ENCODE assay signal across 8 cellular contexts in the genomic region with DNA sequence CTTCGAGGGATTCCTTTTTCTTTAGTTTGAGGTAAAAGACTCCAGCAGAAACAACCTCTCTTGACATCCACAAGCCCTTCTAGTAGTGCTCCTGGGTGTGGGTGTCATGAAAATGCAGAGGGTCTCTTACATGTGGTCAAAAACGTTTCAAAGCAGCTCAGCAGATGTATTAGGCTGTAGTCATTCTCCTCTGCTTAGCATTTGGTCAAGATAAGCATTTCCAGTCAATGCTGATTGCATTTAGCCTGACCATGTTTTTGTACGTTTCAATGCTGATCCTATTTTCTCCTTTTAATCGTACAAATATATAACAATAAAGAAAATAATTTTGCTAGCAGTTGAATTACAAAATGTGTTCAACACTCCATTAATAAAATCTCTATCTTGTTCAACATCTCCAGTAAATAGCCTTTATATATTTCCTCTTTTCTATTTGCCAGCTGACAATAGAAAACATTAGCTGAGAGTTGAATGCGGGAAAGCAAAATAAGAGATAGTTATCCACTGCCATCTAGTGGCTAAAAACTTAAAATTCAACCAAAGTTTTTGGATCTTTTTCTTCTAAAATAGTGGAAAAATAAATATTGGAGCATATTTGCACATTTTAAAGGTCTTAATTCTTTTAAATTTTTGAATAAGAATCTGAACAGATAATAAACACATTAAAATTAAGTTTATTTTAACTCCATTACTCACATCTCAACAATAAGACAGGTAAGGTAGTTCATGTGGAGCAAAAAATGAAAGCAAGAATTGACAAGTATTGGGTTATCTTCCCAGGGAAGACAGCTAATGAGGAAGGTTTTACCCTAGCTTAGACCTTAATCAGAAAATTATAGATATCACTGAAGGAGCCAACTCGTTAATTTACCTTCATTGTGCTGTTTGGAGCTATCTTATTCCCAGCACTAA. TPM values are rescaled to one million over a fixed set of nuclear protein-coding genes. Genes with fewer than 3 reads are reported as not detected.
DNase-seq lines count a peak whose midpoint lies in the region; ATAC-seq, FAIRE-seq and TF ChIP-seq lines count a peak whose summit lies in the region.

No MANE protein-coding gene starts in this region.

- H3K4me1 Mint-ChIP-seq in osteocyte (ENCODE audit: unreplicated experiment): no peaks in the 10 kb centered on the region

- H2AK5ac ChIP-seq in H1 (ENCODE audit: low read depth, low read length): no peak overlapping the region

- no peaks in the 10 kb centered on the region for H3K9me3 Mint-ChIP-seq in osteocyte (ENCODE audit: unreplicated experiment)

- no peak overlapping the region for H3K18ac ChIP-seq in H1 (ENCODE audit: extremely low read depth, low read length)

- H3K27ac Mint-ChIP-seq in osteocyte (ENCODE audit: unreplicated experiment): no peak overlapping the region

- ATAC-seq in GM18867 (IDR thresholded peaks at IDR 0.05; ENCODE audit: unreplicated experiment): peak; percentile 48
- no peak for ATAC-seq in GM21737 (IDR thresholded peaks at IDR 0.05; ENCODE audit: unreplicated experiment)

- peaks cover 69% of the 10 kb centered on the region for H3K27me3 Mint-ChIP-seq in osteocyte (ENCODE audit: unreplicated experiment)

- H2BK15ac ChIP-seq in H1 (ENCODE audit: low read length): no peak overlapping the region

- H3K79me1 ChIP-seq in H1 (ENCODE audit: low read depth, low read length): no peaks in the 10 kb centered on the region

- H4K20me1 ChIP-seq in H1 (replicated peaks in 1 of 2; ENCODE audit: control insufficient read depth in 1 of 2, insufficient read depth in 2 of 2, low read length in 2 of 2): no peaks in the 10 kb centered on the region

- peak in 2 of 3 experiments; percentile 27 to 38; a peak in 2 of 4 replicates for TF ChIP-seq CTCF in H1 (IDR thresholded peaks at IDR 0.05; ENCODE audit: control extremely low read depth in 1 of 3, insufficient read depth in 1 of 3, low read depth in 1 of 3, low read length in 3 of 3)
- TF ChIP-seq CTCF in osteocyte (IDR thresholded peaks at IDR 0.05): peak; percentile 71

- no peak overlapping the region for H3K4ac ChIP-seq in H1 (replicated peaks; ENCODE audit: insufficient read length, low read depth, low read length)

- POLR2A ChIA-PET in H1 (lab: Charles Lee; ENCODE audit: partially characterized antibody): no interaction called here

- no peaks in the 10 kb centered on the region for H3K27me3 ChIP-seq in H1 (replicated peaks in 1 of 4; ENCODE audit: control insufficient read depth in 3 of 4, extremely low read depth in 1 of 4, insufficient read depth in 3 of 4, low read length in 3 of 4)

- no peak overlapping the region for H3K14ac ChIP-seq in H1 (ENCODE audit: insufficient read length)

- H3K56ac ChIP-seq in H1 (replicated peaks; ENCODE audit: insufficient read length, low read depth, low read length): no peak overlapping the region

- H2AFZ ChIP-seq in H1 (ENCODE audit: low read length): peak overlapping the region; percentile 96

- no peak overlapping the region for H3K23ac ChIP-seq in H1 (ENCODE audit: insufficient read length)

- H2BK12ac ChIP-seq in H1 (ENCODE audit: low read depth, low read length): no peak overlapping the region

- no peak overlapping the region for H3K4me3 Mint-ChIP-seq in osteocyte (ENCODE audit: unreplicated experiment)

- H2BK5ac ChIP-seq in H1 (ENCODE audit: low read depth, low read length): no peak overlapping the region

- H4K8ac ChIP-seq in H1 (ENCODE audit: extremely low read depth, insufficient read depth, low read length): no peak overlapping the region

- peak; percentile 17 for DNase-seq in AG08396 (ENCODE audit: low spot score)
- DNase-seq in NCI-H69 (lab: John Stamatoyannopoulos, UW): peak; percentile 55
- DNase-seq in H1 (ENCODE audit: low read depth in 1 of 2, low spot score in 2 of 2): no peak
- no peak for DNase-seq in osteocyte (ENCODE audit: extremely low spot score, unreplicated experiment)
- DNase-seq in NK-92 (lab: John Stamatoyannopoulos, UW; ENCODE audit: unreplicated experiment): no peak
- no peak for DNase-seq in effector CD4-positive, alpha-beta T cell

- 44% methylated on average over 6 of the region's 6 CpGs; no CpG with 5 or more reads in 1 of the 2 experiments for WGBS in H1 (ENCODE audit: extremely low coverage in 1 of 2, insufficient coverage in 1 of 2, insufficient read length in 1 of 2, insufficient replicate concordance in 2 of 2, low coverage in 1 of 2, low lambda C conversion rate in 2 of 2, missing lambda C conversion rate in 1 of 2), 2 experiments

- H3K9me3 ChIP-seq in H1 (ENCODE audit: insufficient read depth in 2 of 2, low read depth in 1 of 2, low read length in 1 of 2): no peaks in the 10 kb centered on the region

- CTCF ChIA-PET in H1 (lab: Charles Lee; ENCODE audit: partially characterized antibody): interaction anchor here (0.5 to 2.0 kb wide), 28 partner anchors 9 to 424 kb away, joined by 3 to 19 read pairs (median 4); no protein-coding TSS in a partner anchor

- no peak overlapping the region for H4K5ac ChIP-seq in H1 (ENCODE audit: insufficient read length, low read depth, low read length)

- no peaks in the 10 kb centered on the region for H3K4me1 ChIP-seq in H1 (replicated peaks in 1 of 4; ENCODE audit: control insufficient read depth in 3 of 4, insufficient read depth in 4 of 4, low read length in 3 of 4)

- H3K4me2 ChIP-seq in H1 (ENCODE audit: insufficient read depth in 1 of 2, low read depth in 2 of 2, low read length in 2 of 2): no peak overlapping the region

- no peak overlapping the region for H3K9ac ChIP-seq in H1 (replicated peaks in 1 of 4; ENCODE audit: extremely low read depth in 1 of 4, low read depth in 3 of 4, low read length in 3 of 4)

- no peak for TF ChIP-seq POLR2A in H1 (IDR thresholded peaks at IDR 0.05; ENCODE audit: control extremely low read depth in 1 of 2, low read depth in 2 of 2, low read length in 2 of 2)

- no peaks in the 10 kb centered on the region for H3K36me3 ChIP-seq in H1 (ENCODE audit: control insufficient read depth in 2 of 4, insufficient read depth in 4 of 4, low read length in 3 of 4)

- H3K27ac ChIP-seq in H1 (ENCODE audit: low read depth, low read length): 0 out of 2 replicates have a peak overlapping the region, but pooled peaks have one; percentile 42

- no peaks in the 10 kb centered on the region for H3K36me3 Mint-ChIP-seq in osteocyte (ENCODE audit: unreplicated experiment)

- TF ChIP-seq EP300 in H1 (IDR thresholded peaks at IDR 0.05; ENCODE audit: borderline replicate concordance in 1 of 2, low read depth in 2 of 2, low read length in 2 of 2): no peak

- H3K79me2 ChIP-seq in H1 (ENCODE audit: control insufficient read depth in 1 of 2, insufficient read depth in 2 of 2, low read length in 2 of 2): no peaks in the 10 kb centered on the region

- no peak overlapping the region for H4K91ac ChIP-seq in H1 (replicated peaks; ENCODE audit: insufficient read length, low read length)

- no peak overlapping the region for H2BK120ac ChIP-seq in H1 (replicated peaks; ENCODE audit: low read depth, low read length)

- H3K4me3 ChIP-seq in H1 (ENCODE audit: extremely low read depth in 1 of 4, insufficient read depth in 2 of 4, low read depth in 3 of 4, low read length in 4 of 4): no peak overlapping the region

- peak; percentile 68 to 76 for TF ChIP-seq RAD21 in H1 (IDR thresholded peaks at IDR 0.05 in 1 of 2, conservative IDR thresholded peaks at IDR 0.05 in 1 of 2; ENCODE audit: low read depth in 2 of 2, low read length in 2 of 2)

- no peaks in the 10 kb centered on the region; the same call in 1 of the 2 replicates for H3K23me2 ChIP-seq in H1 (ENCODE audit: low read depth, low read length)

- 0 out of 2 replicates have a peak overlapping the region, but pooled peaks have one; percentile 29 for H2BK20ac ChIP-seq in H1 (ENCODE audit: low read length)

- no peak for FAIRE-seq in H1 (lab: Jason Lieb, UNC)

TF ChIP-seq in H1, 55 proteins besides CTCF, POLR2A, EP300 and RAD21 (continues in another document):
- TF ChIP-seq ATF2 (IDR thresholded peaks at IDR 0.05; ENCODE audit: low read length): no peak
- TF ChIP-seq JUND (IDR thresholded peaks at IDR 0.05; ENCODE audit: low read length): no peak
- TF ChIP-seq RBBP5 (IDR thresholded peaks at IDR 0.05; ENCODE audit: borderline replicate concordance, low read depth, low read length): no peak
- no peak for TF ChIP-seq RXRA (IDR thresholded peaks at IDR 0.05; ENCODE audit: insufficient read depth, low read depth, low read length)

RNA-seq across cellular contexts. Expression of gene PACRGL, which starts 15.2 kb away (rescaled TPM):
- total RNA-seq in H1 (2021; fragmentation: NEBNext Ultra II Directional; extraction: Animal tissue kit (Norgen Biotek cat#: 25700)): 11.9 and 13.7 TPM in 2 replicates
- polyA plus RNA-seq in H1 (2011; rRNA removed): 6.1 and 7.0 TPM in 2 replicates
- 9.2 TPM for polyA plus RNA-seq in H1 (2011; cell fraction: cytosol; rRNA removed)
- 13.9 TPM for polyA plus RNA-seq in H1 (2011; cell fraction: nucleus; rRNA removed)
- polyA plus RNA-seq in H1 (2012, experiment 1 of 2): 9.9 to 12.6 TPM (median 11.5 TPM) in 4 replicates
- polyA plus RNA-seq in H1 (2012, experiment 2 of 2): 1.9 TPM
- 10.1 TPM for polyA plus RNA-seq in H1 (2013, experiment 1 of 2)
- 9.1 TPM for polyA plus RNA-seq in H1 (2013, experiment 2 of 2)
- polyA minus RNA-seq in H1 (2011; rRNA and poly(A)+ RNA removed): 10.2 and 19.6 TPM in 2 replicates
- polyA minus RNA-seq in H1 (2011; cell fraction: cytosol; rRNA and poly(A)+ RNA removed): 13.1 TPM
- polyA minus RNA-seq in H1 (2011; cell fraction: nucleus; rRNA and poly(A)+ RNA removed): 60.4 TPM
- total RNA-seq in osteocyte: 16.7 and 19.0 TPM in 2 replicates

Comparison
In these comparisons a context has a peak if more than half of its experiments do, and no peak if none do; other contexts are left out.
1. DNase-seq: peak in AG08396 (single experiment) and NCI-H69 (single experiment); none in H1 (0 of 2), osteocyte (single experiment), NK-92 (single experiment) and effector CD4-positive, alpha-beta T cell (single experiment).